In genomic region chr19:29946645-29947044, GRCh38 we compare ENCODE assay signal across 19 cellular contexts. TPM values are rescaled to one million over a fixed set of nuclear protein-coding genes. Genes with fewer than 3 reads are reported as not detected.
DNase-seq lines count a peak whose midpoint lies in the region; ATAC-seq and TF ChIP-seq lines count a peak whose summit lies in the region.
"Had no signal": no experiment of that assay in that cellular context is flagged by ENCODE, and none has a peak within 500 bp of the region (broad histone marks: within the 10 kb centered on the region; RNA-seq: fewer than 3 reads in every experiment).

No MANE protein-coding gene starts in this region.

- H3K27ac ChIP-seq in VCaP (peak overlapping the region; percentile 56), hepatocyte (no peak overlapping the region), suprapubic skin (no peak overlapping the region), MM.1S (ENCODE audit: low read length) (no peak overlapping the region)
- H3K27ac ChIP-seq: esophagus squamous epithelium, gastroesophageal sphincter, thoracic aorta had no signal

- H2AFZ ChIP-seq in hepatocyte (no peak overlapping the region), MM.1S (ENCODE audit: low read length) (no peak overlapping the region)

- H3K79me2 ChIP-seq in hepatocyte (peaks cover 90% of the 10 kb centered on the region), MM.1S (ENCODE audit: low read length) (peaks cover 83% of the 10 kb centered on the region)

- H3K4me3 Mint-ChIP-seq in stimulated activated naive CD8-positive, alpha-beta T cell treated with anti-CD3 and anti-CD28 coated beads, Interleukin-15, Interleukin-2, amounts not matched to agents 100 ng/mL and 50 ng/mL, for 24 hours, result no peak overlapping the region

- no peaks in the 10 kb centered on the region for H3K9me3 ChIP-seq in hepatocyte (ENCODE audit: low read depth)
- H3K9me3 ChIP-seq in suprapubic skin, result no peaks in the 10 kb centered on the region
- no peaks in the 10 kb centered on the region for H3K9me3 ChIP-seq in MM.1S (replicated peaks; ENCODE audit: insufficient read depth, low read length)
- H3K9me3 ChIP-seq in BE2C, result no peaks in the 10 kb centered on the region
- H3K9me3 ChIP-seq: Caco-2, esophagus squamous epithelium, gastroesophageal sphincter, thoracic aorta had no signal

- no peaks in the 10 kb centered on the region for H3K9me2 ChIP-seq in hepatocyte (replicated peaks; ENCODE audit: insufficient read depth)
- no peaks in the 10 kb centered on the region for H3K9me2 ChIP-seq in MM.1S (replicated peaks; ENCODE audit: insufficient read depth, low read length)

- H3K27me3 ChIP-seq in hepatocyte, result no peaks in the 10 kb centered on the region
- no peaks in the 10 kb centered on the region for H3K27me3 ChIP-seq in suprapubic skin
- no peaks in the 10 kb centered on the region for H3K27me3 ChIP-seq in MM.1S (replicated peaks; ENCODE audit: insufficient read depth, low read length)
- no peaks in the 10 kb centered on the region for H3K27me3 ChIP-seq in BE2C
- H3K27me3 ChIP-seq: esophagus squamous epithelium, gastroesophageal sphincter had no signal

- no peak overlapping the region for H3K4me3 ChIP-seq in hepatocyte
- H3K4me3 ChIP-seq in suprapubic skin, result no peak overlapping the region
- no peak overlapping the region for H3K4me3 ChIP-seq in MM.1S (ENCODE audit: low read length)
- H3K4me3 ChIP-seq in BE2C (ENCODE audit: low read depth, low read length), result no peak overlapping the region
- H3K4me3 ChIP-seq: esophagus squamous epithelium, gastroesophageal sphincter, thoracic aorta had no signal

- no peaks in the 10 kb centered on the region for H3K27me3 Mint-ChIP-seq in stimulated activated naive CD8-positive, alpha-beta T cell treated with anti-CD3 and anti-CD28 coated beads, Interleukin-15, Interleukin-2, amounts not matched to agents 100 ng/mL and 50 ng/mL, for 24 hours
- H3K27me3 Mint-ChIP-seq: effector memory CD8-positive, alpha-beta T cell had no signal

- no peak for ATAC-seq in stimulated activated naive CD8-positive, alpha-beta T cell treated with anti-CD3 and anti-CD28 coated beads, Interleukin-15, Interleukin-2, amounts not matched to agents 100 U/mL and 50 U/mL, for 24 hours
- ATAC-seq: effector memory CD8-positive, alpha-beta T cell; gastroesophageal sphincter; right cardiac atrium had no signal

- 91% methylated on average over 2 of the region's 2 CpGs for WGBS in hepatocyte (ENCODE audit: low lambda C conversion rate, missing lambda C conversion rate)
- 72% methylated on average over 2 of the region's 2 CpGs for WGBS in suprapubic skin

- peak overlapping the region; percentile 37 for H3K27ac Mint-ChIP-seq in stimulated activated naive CD8-positive, alpha-beta T cell treated with anti-CD3 and anti-CD28 coated beads, Interleukin-15, Interleukin-2, amounts not matched to agents 100 ng/mL and 50 ng/mL, for 24 hours
- H3K27ac Mint-ChIP-seq: brain had no signal

- TF ChIP-seq POLR2A in suprapubic skin (IDR thresholded peaks at IDR 0.05), result no peak

- H3K4me1 ChIP-seq in hepatocyte (ENCODE audit: insufficient read depth), result peaks cover 23% of the 10 kb centered on the region
- H3K4me1 ChIP-seq in suprapubic skin, result peaks cover 55% of the 10 kb centered on the region
- peaks cover 8% of the 10 kb centered on the region for H3K4me1 ChIP-seq in MM.1S (ENCODE audit: low read length)
- H3K4me1 ChIP-seq in BE2C, result peaks cover 5% of the 10 kb centered on the region; the same call in 1 of the 2 replicates

- peaks cover 53% of the 10 kb centered on the region for H3K36me3 Mint-ChIP-seq in stimulated activated naive CD8-positive, alpha-beta T cell treated with anti-CD3 and anti-CD28 coated beads, Interleukin-15, Interleukin-2, amounts not matched to agents 100 ng/mL and 50 ng/mL, for 24 hours (ENCODE audit: low read depth)

- H4K20me1 ChIP-seq in hepatocyte (ENCODE audit: insufficient read depth, poor library complexity, severe bottlenecking), result peaks cover 35% of the 10 kb centered on the region
- H4K20me1 ChIP-seq in MM.1S (ENCODE audit: insufficient read depth, low read length), result peaks cover 18% of the 10 kb centered on the region

- H3K4me2 ChIP-seq in hepatocyte (peak overlapping the region; percentile 79), MM.1S (ENCODE audit: low read depth, low read length) (no peak overlapping the region)

- H3K9me3 Mint-ChIP-seq in stimulated activated naive CD8-positive, alpha-beta T cell treated with anti-CD3 and anti-CD28 coated beads, Interleukin-15, Interleukin-2, amounts not matched to agents 100 ng/mL and 50 ng/mL, for 24 hours, result peaks cover 5% of the 10 kb centered on the region
- H3K9me3 Mint-ChIP-seq: effector memory CD8-positive, alpha-beta T cell had no signal

- no peak overlapping the region for H3K9ac ChIP-seq in MM.1S (ENCODE audit: low read length)

- no peak for DNase-seq in stimulated activated naive CD8-positive, alpha-beta T cell treated with anti-CD3 and anti-CD28 coated beads, Interleukin-15, Interleukin-2, amounts not matched to agents 100 U/mL and 50 U/mL, for 24 hours
- no peak for DNase-seq in hepatocyte (ENCODE audit: low spot score)
- DNase-seq in suprapubic skin (ENCODE audit: low spot score in 2 of 2), result no peak
- no peak for DNase-seq in MM.1S
- DNase-seq in BE2C, result no peak
- DNase-seq: Caco-2; effector memory CD8-positive, alpha-beta T cell; EL; esophagus squamous epithelium; mammary epithelial cell; NCI-H1436; NCI-H524; right cardiac atrium; stimulated activated CD8-positive, alpha-beta memory T cell treated with anti-CD3 and anti-CD28 coated beads, Interleukin-4, amount 100 ng/mL, for 48 hours had no signal

- TF ChIP-seq CTCF in VCaP (conservative IDR thresholded peaks at IDR 0.05), result no peak
- no peak for TF ChIP-seq CTCF in hepatocyte (IDR thresholded peaks at IDR 0.05; ENCODE audit: poor library complexity)
- TF ChIP-seq CTCF in suprapubic skin (IDR thresholded peaks at IDR 0.05), result no peak
- TF ChIP-seq CTCF in MM.1S (IDR thresholded peaks at IDR 0.05; ENCODE audit: low read length), result no peak
- TF ChIP-seq CTCF in BE2C (IDR thresholded peaks at IDR 0.05; ENCODE audit: low read depth, low read length), result no peak

- no peaks in the 10 kb centered on the region for H3K36me3 ChIP-seq in hepatocyte (replicated peaks; ENCODE audit: insufficient read depth, low read depth)
- no peaks in the 10 kb centered on the region for H3K36me3 ChIP-seq in suprapubic skin
- no peaks in the 10 kb centered on the region for H3K36me3 ChIP-seq in MM.1S (replicated peaks; ENCODE audit: insufficient read depth, low read length)
- peaks cover 4% of the 10 kb centered on the region for H3K36me3 ChIP-seq in BE2C
- H3K36me3 ChIP-seq: esophagus squamous epithelium, gastroesophageal sphincter, thoracic aorta had no signal

- peaks cover 71% of the 10 kb centered on the region for H3K4me1 Mint-ChIP-seq in stimulated activated naive CD8-positive, alpha-beta T cell treated with anti-CD3 and anti-CD28 coated beads, Interleukin-15, Interleukin-2, amounts not matched to agents 100 ng/mL and 50 ng/mL, for 24 hours (ENCODE audit: low read depth)

- no peak for TF ChIP-seq EP300 in suprapubic skin (IDR thresholded peaks at IDR 0.05)

- H3F3A ChIP-seq in MM.1S (ENCODE audit: insufficient read depth, low read length), result no peaks in the 10 kb centered on the region

RNA-seq across cellular contexts. Expression of gene URI1, which starts 4.6 kb away (rescaled TPM):
- 63.6 and 66.7 TPM in 2 replicates for total RNA-seq in hepatocyte
- 49.6 and 50.0 TPM in 2 replicates for polyA plus RNA-seq in hepatocyte
- 10 to 100 TPM; 43.8 to 71.2 (median 58.8) TPM for total RNA-seq in suprapubic skin
- polyA plus RNA-seq in BE2C (2012; ENCODE audit: insufficient read depth, insufficient read length, low read depth), result 78.3 TPM
